ENCODE assay signal across 12 cellular contexts in genomic region chr11:111737180-111737876, GRCh38. TPM values are rescaled to one million over a fixed set of nuclear protein-coding genes. Genes with fewer than 3 reads are reported as not detected.
DNase-seq lines count a peak whose midpoint lies in the region; ATAC-seq and TF ChIP-seq lines count a peak whose summit lies in the region.
"Had no signal": no experiment of that assay in that cellular context is flagged by ENCODE, and none has a peak within 500 bp of the region (broad histone marks: within the 10 kb centered on the region; RNA-seq: fewer than 3 reads in every experiment).

No MANE protein-coding gene starts in this region.

- H3K23ac ChIP-seq in IMR-90 (ENCODE audit: low read depth, low read length), result peak overlapping the region; percentile 97

- peak overlapping the region; percentile 85; the same call in 1 of the 2 replicates for H2AK5ac ChIP-seq in IMR-90 (ENCODE audit: low read depth, low read length)

- TF ChIP-seq POLR2A in IMR-90 (IDR thresholded peaks at IDR 0.05; ENCODE audit: low read depth, low read length), result no peak
- TF ChIP-seq POLR2A in stomach (IDR thresholded peaks at IDR 0.05), result no peak

- peak overlapping the region; percentile 14; the same call in 1 of the 2 replicates for H3K18ac ChIP-seq in IMR-90 (ENCODE audit: low read depth, low read length)

- H3K4me1 ChIP-seq in IMR-90 (ENCODE audit: control insufficient read depth, insufficient read depth, low read length) (peaks cover 53% of the 10 kb centered on the region), mesodermal cell (ENCODE audit: control insufficient read depth, insufficient read depth, low read length, poor library complexity, severe bottlenecking) (peaks cover 43% of the 10 kb centered on the region), stomach (peaks cover 32 to 68% (median 61%) of the 10 kb centered on the region in 4 donors)

- ATAC-seq in IMR-90 (ENCODE audit: low read depth) (no peak), GM21576 (IDR thresholded peaks at IDR 0.05; ENCODE audit: unreplicated experiment) (no peak), HG02798 (IDR thresholded peaks at IDR 0.05; ENCODE audit: poor library complexity, unreplicated experiment) (no peak)
- ATAC-seq in central memory CD8-positive, alpha-beta T cell (replicated peaks; ENCODE audit: extremely low read depth, poor library complexity, severe bottlenecking), result no peak
- ATAC-seq in activated CD4-positive, CD25-positive, alpha-beta regulatory T cell treated with anti-CD3 and anti-CD28 coated beads, Interleukin-2, amount 50 U/mL, for 24 hours, result no peak

- H4K8ac ChIP-seq in IMR-90 (ENCODE audit: low read depth in 2 of 2, low read length in 2 of 2), result peak overlapping the region; percentile 93 to 99

- BruUV-seq in IMR-90 (replicated peaks; lab: Mats Ljungman, UMichigan), result no TSS peak

- POLR2A ChIA-PET in IMR-90 (lab: Charles Lee; ENCODE audit: unreplicated experiment), result interaction anchor here (0.6 kb wide), 1 partner anchor 8 kb away, joined by 3 read pairs; no protein-coding TSS in a partner anchor

- H3K9me3 Mint-ChIP-seq in central memory CD8-positive, alpha-beta T cell, result no peaks in the 10 kb centered on the region

- peak overlapping the region; percentile 49; the same call in 1 of the 2 replicates for H2BK20ac ChIP-seq in IMR-90 (ENCODE audit: low read depth, low read length)

- peak overlapping the region; percentile 99 for H3K4ac ChIP-seq in IMR-90 (ENCODE audit: low read depth, low read length)

- no peak overlapping the region for H3K4me3 Mint-ChIP-seq in central memory CD8-positive, alpha-beta T cell

- peak overlapping the region; percentile 70 for H2AK9ac ChIP-seq in IMR-90 (replicated peaks; ENCODE audit: low read depth, low read length, poor library complexity)

- peak overlapping the region; percentile 54 for H3K27ac Mint-ChIP-seq in central memory CD8-positive, alpha-beta T cell (ENCODE audit: low read depth)

- DNase-seq in IMR-90, result no peak
- no peak for DNase-seq in central memory CD8-positive, alpha-beta T cell (ENCODE audit: low spot score in 2 of 2)
- no peak for DNase-seq in stomach
- DNase-seq in HT-29 (ENCODE audit: low spot score), result no peak
- DNase-seq: NCI-H1105, T1000 had no signal

- H3K27ac ChIP-seq in IMR-90 (ENCODE audit: insufficient read depth, low read length) (peak overlapping the region; percentile 96), mesodermal cell (ENCODE audit: low read depth, low read length, severe bottlenecking) (peak overlapping the region; percentile 95), stomach (peak overlapping the region; percentile 34 to 93 (median 90))
- H3K27ac ChIP-seq: HL-60 had no signal

- peak overlapping the region; percentile 96; the same call in 1 of the 2 replicates for H3K56ac ChIP-seq in IMR-90 (ENCODE audit: extremely low read depth, insufficient read depth, low read length)

- H3K9me1 ChIP-seq in IMR-90 (ENCODE audit: insufficient read depth, low read length), result peaks cover 43% of the 10 kb centered on the region

- peaks cover 15% of the 10 kb centered on the region for H3K4me1 Mint-ChIP-seq in central memory CD8-positive, alpha-beta T cell

- peaks cover 15 to 60% of the 10 kb centered on the region in 2 experiments for H3K79me1 ChIP-seq in IMR-90 (ENCODE audit: low read depth in 1 of 2, low read length in 2 of 2)

- no peaks in the 10 kb centered on the region for H3K27me3 ChIP-seq in IMR-90 (ENCODE audit: control insufficient read depth, insufficient read depth, low read length)
- H3K27me3 ChIP-seq in stomach, result no peaks in the 10 kb centered on the region
- H3K27me3 ChIP-seq: cardiac muscle cell had no signal

- H4K91ac ChIP-seq in IMR-90 (ENCODE audit: insufficient read depth, low read depth, low read length), result peak overlapping the region; percentile 80

- H2BK5ac ChIP-seq in IMR-90 (ENCODE audit: low read depth, low read length, poor library complexity, severe bottlenecking), result peak overlapping the region; percentile 96

- H2BK15ac ChIP-seq in IMR-90 (ENCODE audit: low read depth, low read length), result peak overlapping the region; percentile 96; the same call in 1 of the 3 replicates

- H3K14ac ChIP-seq in IMR-90 (replicated peaks; ENCODE audit: low read depth, low read length), result peak overlapping the region; percentile 98

- H3K4me2 ChIP-seq in IMR-90 (ENCODE audit: low read depth, low read length), result no peak overlapping the region

- no peak for TF ChIP-seq RAD21 in IMR-90 (IDR thresholded peaks at IDR 0.05; ENCODE audit: low read length)

- intact Hi-C loops in IMR-90 (cut with micrococcal nuclease) (no loop called here), stomach (cut with DNase I; ENCODE audit: low total_unique reads) (no loop called here)

- TF ChIP-seq CTCF in IMR-90 (conservative IDR thresholded peaks at IDR 0.05; ENCODE audit: low read depth, low read length) (no peak), stomach (IDR thresholded peaks at IDR 0.05) (no peak)

- TF ChIP-seq EP300 in stomach (IDR thresholded peaks at IDR 0.05), result no peak

- no peaks in the 10 kb centered on the region for H4K20me1 ChIP-seq in IMR-90 (ENCODE audit: insufficient read depth, low read length)

- H3K27me3 Mint-ChIP-seq in central memory CD8-positive, alpha-beta T cell, result no peaks in the 10 kb centered on the region

- H3K36me3 Mint-ChIP-seq in central memory CD8-positive, alpha-beta T cell (ENCODE audit: insufficient read depth), result peaks cover 22% of the 10 kb centered on the region

- CTCF ChIA-PET in IMR-90 (lab: Yijun Ruan, JAX), result interaction anchor here (1.4 kb wide), 1 partner anchor 133 kb away, joined by 3 read pairs; no protein-coding TSS in a partner anchor

- peak overlapping the region; percentile 98; the same call in 1 of the 2 replicates for H2BK120ac ChIP-seq in IMR-90 (ENCODE audit: low read depth, low read length)

- peak overlapping the region; percentile 45 for H4K5ac ChIP-seq in IMR-90 (ENCODE audit: low read depth, low read length)

- H3K9me3 ChIP-seq in IMR-90 (ENCODE audit: control insufficient read depth, insufficient read depth, low read length) (no peaks in the 10 kb centered on the region), mesodermal cell (ENCODE audit: control insufficient read depth, low read length) (no peaks in the 10 kb centered on the region), stomach (no peaks in the 10 kb centered on the region)

- H3K4me3 ChIP-seq in IMR-90 (ENCODE audit: insufficient read depth, low read depth, low read length) (no peak overlapping the region), mesodermal cell (ENCODE audit: extremely low read depth, insufficient read depth, low read length, poor library complexity, severe bottlenecking) (no peak overlapping the region), stomach (no peak overlapping the region)
- H3K4me3 ChIP-seq: cardiac muscle cell had no signal

- no peak overlapping the region for H3K9ac ChIP-seq in IMR-90 (ENCODE audit: low read depth, low read length)

- H3K36me3 ChIP-seq in IMR-90 (ENCODE audit: control insufficient read depth, insufficient read depth, low read length) (peaks cover 17% of the 10 kb centered on the region), mesodermal cell (ENCODE audit: control insufficient read depth, insufficient read depth, low read length) (peaks cover 28% of the 10 kb centered on the region), stomach (peaks cover 15 to 54% (median 28%) of the 10 kb centered on the region in 4 donors)
- H3K36me3 ChIP-seq: cardiac muscle cell had no signal

- peak overlapping the region; percentile 24 for H2AFZ ChIP-seq in IMR-90 (replicated peaks; ENCODE audit: low read length, poor library complexity)

- dilution Hi-C loops in IMR-90 (cut with HindIII; ENCODE audit: low sequenced_read_pairs, unreplicated experiment), result no loop called here

- in situ Hi-C loops in IMR-90 (cut with MboI; ENCODE audit: low sequenced_read_pairs), result no loop called here

- no CpG with 5 or more reads among the region's 12 CpGs for WGBS in IMR-90 (ENCODE audit: extremely low coverage in 2 of 2, insufficient read length in 1 of 2), 2 experiments
- WGBS in mesodermal cell (ENCODE audit: insufficient coverage in 2 of 2), 2 experiments, result 96% methylated on average over 9 to 11 of the region's 12 CpGs
- WGBS in stomach, 5 donors, result 74 to 89% (median 86%) methylated on average over 10 to 12 of the region's 12 CpGs

TF ChIP-seq in IMR-90, 13 proteins besides CTCF, POLR2A, EP300 and RAD21:
- TF ChIP-seq RCOR1 (IDR thresholded peaks at IDR 0.05; ENCODE audit: insufficient replicate concordance, low read length) (no peak), NFE2L2 (IDR thresholded peaks at IDR 0.05; ENCODE audit: low read depth, low read length) (no peak), MAZ (IDR thresholded peaks at IDR 0.05; ENCODE audit: borderline replicate concordance, low read depth, low read length) (no peak), USF2 (IDR thresholded peaks at IDR 0.05; ENCODE audit: low read depth, low read length) (no peak), FOS (IDR thresholded peaks at IDR 0.05; ENCODE audit: low read depth, low read length) (no peak)

RNA-seq across cellular contexts. Expression of gene PPP2R1B, which starts 28.9 kb away (rescaled TPM):
- total RNA-seq in IMR-90 (2012; rRNA removed), result 52.8 and 62.9 TPM in 2 replicates
- polyA plus RNA-seq in IMR-90 (2012; rRNA removed), result 22.4 and 23.0 TPM in 2 replicates
- 7.2 and 16.0 TPM in 2 replicates for polyA plus RNA-seq in IMR-90 (2012; cell fraction: cytosol; rRNA removed)
- 4.4 and 27.4 TPM in 2 replicates for polyA plus RNA-seq in IMR-90 (2012; cell fraction: nucleus; rRNA removed; ENCODE audit: low replicate concordance)
- 25.4 TPM for polyA plus RNA-seq in mesodermal cell (2013, experiment 1 of 2)
- polyA plus RNA-seq in mesodermal cell (2013, experiment 2 of 2), result 28.8 TPM
- total RNA-seq in stomach, result 10 to 100 TPM in 4 of 5 donors, 1 to 10 TPM in 1; 5.5 to 71.2 (median 41.1) TPM
- polyA plus RNA-seq in stomach, result 10 to 100 TPM in 2 of 3 donors, 1 to 10 TPM in 1; 9.6 to 15.3 (median 13.3) TPM
- total RNA-seq in HT-29 (2014; rRNA removed; shearing (Covaris generic)), result 25.9 and 28.7 TPM in 2 replicates
